In genomic region chr22:30251661-30252226, GRCh38 we compare ENCODE assay signal across 14 cellular contexts. TPM values are rescaled to one million over a fixed set of nuclear protein-coding genes. Genes with fewer than 3 reads are reported as not detected.
DNase-seq lines count a peak whose midpoint lies in the region; ATAC-seq and TF ChIP-seq lines count a peak whose summit lies in the region.
"Had no signal": no experiment of that assay in that cellular context is flagged by ENCODE, and none has a peak within 500 bp of the region (broad histone marks: within the 10 kb centered on the region; RNA-seq: fewer than 3 reads in every experiment).

No MANE protein-coding gene starts in this region.

- H2BK12ac ChIP-seq in neuronal stem cell (ENCODE audit: low read length) = no peak overlapping the region
- no peak overlapping the region for H2BK12ac ChIP-seq in H9 (ENCODE audit: insufficient read length, low read depth, low read length)

- H4K91ac ChIP-seq in neuronal stem cell (ENCODE audit: low read depth, low read length, poor library complexity) = no peak overlapping the region
- H4K91ac ChIP-seq in H9 (ENCODE audit: insufficient read length, low read depth, low read length) = no peak overlapping the region

- H3T11ph ChIP-seq in H9 (ENCODE audit: low read length) = no peak overlapping the region

- H3K4ac ChIP-seq in neuronal stem cell (ENCODE audit: low read length) = no peak overlapping the region
- H3K4ac ChIP-seq in H9 (ENCODE audit: low read depth, low read length) = no peak overlapping the region

- H4K20me1 ChIP-seq in H9 (ENCODE audit: control insufficient read depth, insufficient read depth, insufficient read length) = no peaks in the 10 kb centered on the region

- H3K9me3 ChIP-seq in MG63 (no peaks in the 10 kb centered on the region), neuronal stem cell (replicated peaks in 1 of 2; ENCODE audit: control insufficient read depth in 2 of 2, insufficient read depth in 1 of 2, low read depth in 1 of 2, low read length in 2 of 2) (no peaks in the 10 kb centered on the region), H9 (ENCODE audit: control insufficient read depth, low read depth, low read length) (no peaks in the 10 kb centered on the region)
- H3K9me3 ChIP-seq: adrenal gland, spleen had no signal

- no peak overlapping the region; a peak in 1 of 7 replicates for H3K27ac Mint-ChIP-seq in H9

- DNase-seq in GM03348 (ENCODE audit: low spot score) (peak; percentile 38), MG63 (peak; percentile 53), astrocyte of the spinal cord (ENCODE audit: low read depth, low spot score) (peak; percentile 55), neuronal stem cell (ENCODE audit: low spot score) (no peak), H9 (no peak)
- DNase-seq in stimulated activated CD4-positive, alpha-beta T cell treated with anti-CD3 and anti-CD28 coated beads, Interleukin-2, amount 100 ng/mL, for 24 hours = no peak
- DNase-seq: activated CD4-positive, alpha-beta T cell treated with anti-CD3 and anti-CD28 coated beads for 4 hours; adrenal gland; DMS79 treated with DMSO at 0.1 percent for 48 hours; naive B cell; SIG-M5; spleen; stimulated activated CD8-positive, alpha-beta memory T cell treated with anti-CD3 and anti-CD28 coated beads, Interleukin-4, amount 100 ng/mL, for 48 hours had no signal

- H3K23me2 ChIP-seq in H9 (ENCODE audit: insufficient read length, low read depth, low read length, poor library complexity, severe bottlenecking) = no peaks in the 10 kb centered on the region

- H2BK15ac ChIP-seq in neuronal stem cell (ENCODE audit: low read length) (no peak overlapping the region), H9 (ENCODE audit: low read depth, low read length) (no peak overlapping the region)

- H2AFZ ChIP-seq in neuronal stem cell (ENCODE audit: low read length) = peak overlapping the region; percentile 49
- no peak overlapping the region for H2AFZ ChIP-seq in H9 (ENCODE audit: low read length)

- H4K8ac ChIP-seq in neuronal stem cell (ENCODE audit: low read depth, low read length) (no peak overlapping the region), H9 (replicated peaks; ENCODE audit: insufficient read length, low read depth, low read length) (no peak overlapping the region)

- no peak for ATAC-seq in HG02970 (IDR thresholded peaks at IDR 0.05; ENCODE audit: low FRiP score, unreplicated experiment)

- H3K27ac ChIP-seq in neuronal stem cell (replicated peaks; ENCODE audit: low read length) (no peak overlapping the region), H9 (ENCODE audit: insufficient read length, low read depth, low read length) (no peak overlapping the region)
- H3K27ac ChIP-seq: adrenal gland had no signal

- peaks cover 3% of the 10 kb centered on the region for H3K79me1 ChIP-seq in neuronal stem cell (ENCODE audit: low read depth, low read length)
- no peaks in the 10 kb centered on the region for H3K79me1 ChIP-seq in H9 (ENCODE audit: insufficient read depth, low read depth, low read length, poor library complexity, severe bottlenecking)

- H3K56ac ChIP-seq in H9 (ENCODE audit: insufficient read length, low read depth, low read length) = no peak overlapping the region

- peaks cover 8% of the 10 kb centered on the region for H3K27me3 Mint-ChIP-seq in H9 (ENCODE audit: low read depth)

- H3K4me3 Mint-ChIP-seq in H9 = no peak overlapping the region

- H3K36me3 ChIP-seq in MG63 (no peaks in the 10 kb centered on the region), neuronal stem cell (replicated peaks in 1 of 2; ENCODE audit: control insufficient read depth in 2 of 2, insufficient read depth in 2 of 2, low read length in 2 of 2) (no peaks in the 10 kb centered on the region)
- H3K36me3 ChIP-seq: adrenal gland, spleen had no signal

- WGBS in neuronal stem cell (ENCODE audit: extremely low coverage in 2 of 2, insufficient read length in 2 of 2, insufficient replicate concordance in 1 of 2), 2 donors = no CpG with 5 or more reads among the region's 11 CpGs
- WGBS in H9 (ENCODE audit: extremely low coverage, insufficient read length, low lambda C conversion rate) = no CpG with 5 or more reads among the region's 11 CpGs

- H3K9me3 Mint-ChIP-seq in H9 = no peaks in the 10 kb centered on the region
- H3K9me3 Mint-ChIP-seq: naive B cell had no signal

- H3K79me2 ChIP-seq in H9 (ENCODE audit: insufficient read depth, low read length) = no peaks in the 10 kb centered on the region

- no peak overlapping the region for H2BK20ac ChIP-seq in H9 (ENCODE audit: low read depth, low read length, poor library complexity, severe bottlenecking)

- H4K5ac ChIP-seq in H9 (ENCODE audit: insufficient read length, low read depth, low read length) = no peak overlapping the region

- TF ChIP-seq CTCF in astrocyte of the spinal cord (IDR thresholded peaks at IDR 0.05; ENCODE audit: low read depth, low read length) (no peak), H9 (conservative IDR thresholded peaks at IDR 0.05) (no peak)

- H3K4me2 ChIP-seq in neuronal stem cell (ENCODE audit: insufficient read depth, low read length, poor library complexity, severe bottlenecking) (no peak overlapping the region), H9 (ENCODE audit: insufficient read depth, insufficient read length, low read length) (no peak overlapping the region)

- peaks cover 25 to 35% of the 10 kb centered on the region in 2 experiments for H3K4me1 Mint-ChIP-seq in H9

- H2BK5ac ChIP-seq in neuronal stem cell (ENCODE audit: low read length) (peak overlapping the region; percentile 47), H9 (ENCODE audit: insufficient read length, low read length) (no peak overlapping the region)

- H2BK120ac ChIP-seq in neuronal stem cell (ENCODE audit: low read depth, low read length) (no peak overlapping the region), H9 (ENCODE audit: low read depth, low read length, poor library complexity, severe bottlenecking) (no peak overlapping the region)

- in situ Hi-C loops in astrocyte of the spinal cord (cut with HindIII; ENCODE audit: low sequenced_read_pairs) = no loop called here

- H3K9ac ChIP-seq in neuronal stem cell (ENCODE audit: low read depth, low read length, poor library complexity) = no peak overlapping the region
- no peak overlapping the region for H3K9ac ChIP-seq in H9 (ENCODE audit: extremely low read depth, insufficient read length, low read length)

- H3K36me3 Mint-ChIP-seq in H9 (ENCODE audit: insufficient read depth in 1 of 3, low read depth in 3 of 3) = no peaks in the 10 kb centered on the region

- H2AK5ac ChIP-seq in neuronal stem cell (ENCODE audit: low read depth, low read length) (peak overlapping the region; percentile 97), H9 (ENCODE audit: insufficient read length, low read length) (no peak overlapping the region)

- no peaks in the 10 kb centered on the region for H3K27me3 ChIP-seq in MG63
- H3K27me3 ChIP-seq in neuronal stem cell (ENCODE audit: control insufficient read depth in 3 of 3, insufficient read depth in 3 of 3, low read depth in 1 of 3, low read length in 3 of 3) = peaks cover 0 to 6% (median 0%) of the 10 kb centered on the region in 3 experiments
- H3K27me3 ChIP-seq in H9 (ENCODE audit: insufficient read depth, low read length) = no peaks in the 10 kb centered on the region
- H3K27me3 ChIP-seq: adrenal gland had no signal

- no peak overlapping the region for H3K4me3 ChIP-seq in MG63
- no peak overlapping the region for H3K4me3 ChIP-seq in astrocyte of the spinal cord (ENCODE audit: low read depth, low read length)
- H3K4me3 ChIP-seq in neuronal stem cell (ENCODE audit: low read length in 2 of 2) = no peak overlapping the region
- H3K4me3 ChIP-seq: adrenal gland, spleen had no signal

- H3K14ac ChIP-seq in neuronal stem cell (ENCODE audit: low read length) (no peak overlapping the region), H9 (ENCODE audit: insufficient read depth, low read length) (no peak overlapping the region)

- peaks cover 18 to 40% of the 10 kb centered on the region in 2 donors for H3K4me1 ChIP-seq in neuronal stem cell (ENCODE audit: control insufficient read depth in 2 of 2, insufficient read depth in 1 of 2, low read depth in 1 of 2, low read length in 2 of 2)
- H3K4me1 ChIP-seq in H9 (ENCODE audit: insufficient read depth, low read length) = peaks cover 3% of the 10 kb centered on the region; the same call in 1 of the 2 replicates

- H3K18ac ChIP-seq in neuronal stem cell (ENCODE audit: low read length) (peak overlapping the region; percentile 53), H9 (ENCODE audit: insufficient read length, low read depth, low read length) (no peak overlapping the region)

- no peak overlapping the region for H3K23ac ChIP-seq in neuronal stem cell (ENCODE audit: low read depth, low read length, poor library complexity)
- no peak overlapping the region for H3K23ac ChIP-seq in H9 (ENCODE audit: insufficient read length, low read depth, low read length)

RNA-seq across cellular contexts. Expression of gene LIF, which starts 5.2 kb away (rescaled TPM):
- 11.1 and 13.0 TPM in 2 replicates for total RNA-seq in MG63 (2014; rRNA removed; shearing (Covaris generic); ENCODE audit: low replicate concordance)
- polyA plus RNA-seq in neuronal stem cell (2013, experiment 1 of 2) = 1.4 TPM
- 1.4 TPM for polyA plus RNA-seq in neuronal stem cell (2013, experiment 2 of 2)
- total RNA-seq in H9 (2021) = 4.3 and 6.1 TPM in 2 replicates

RNA-seq across cellular contexts. Expression of gene OSM, which starts 14.9 kb away (rescaled TPM):
- not detected in 2 replicates for total RNA-seq in MG63 (2014; rRNA removed; shearing (Covaris generic); ENCODE audit: low replicate concordance)
- polyA plus RNA-seq in neuronal stem cell (2013, experiment 1 of 2) = 0.01 TPM
- polyA plus RNA-seq in neuronal stem cell (2013, experiment 2 of 2) = 0.04 TPM
- total RNA-seq in H9 (2021) = not detected in 2 replicates

RNA-seq across cellular contexts. Expression of gene CASTOR1, which starts 37.6 kb away (rescaled TPM):
- 2.3 and 4.1 TPM in 2 replicates for total RNA-seq in MG63 (2014; rRNA removed; shearing (Covaris generic); ENCODE audit: low replicate concordance)
- 13.2 TPM for polyA plus RNA-seq in neuronal stem cell (2013, experiment 1 of 2)
- polyA plus RNA-seq in neuronal stem cell (2013, experiment 2 of 2) = 14.0 TPM
- 8.8 and 11.0 TPM in 2 replicates for total RNA-seq in H9 (2021)

Comparison
In these comparisons a context has a peak if more than half of its experiments do, and no peak if none do; other contexts are left out.
1. DNase-seq: peak in GM03348 (single experiment), MG63 (single experiment) and astrocyte of the spinal cord (single experiment); none in neuronal stem cell (single experiment), H9 (single experiment) and stimulated activated CD4-positive, alpha-beta T cell treated with anti-CD3 and anti-CD28 coated beads, Interleukin-2, amount 100 ng/mL, for 24 hours (0 of 2).